ENCODE assay signal across 27 cellular contexts in the genomic region with DNA sequence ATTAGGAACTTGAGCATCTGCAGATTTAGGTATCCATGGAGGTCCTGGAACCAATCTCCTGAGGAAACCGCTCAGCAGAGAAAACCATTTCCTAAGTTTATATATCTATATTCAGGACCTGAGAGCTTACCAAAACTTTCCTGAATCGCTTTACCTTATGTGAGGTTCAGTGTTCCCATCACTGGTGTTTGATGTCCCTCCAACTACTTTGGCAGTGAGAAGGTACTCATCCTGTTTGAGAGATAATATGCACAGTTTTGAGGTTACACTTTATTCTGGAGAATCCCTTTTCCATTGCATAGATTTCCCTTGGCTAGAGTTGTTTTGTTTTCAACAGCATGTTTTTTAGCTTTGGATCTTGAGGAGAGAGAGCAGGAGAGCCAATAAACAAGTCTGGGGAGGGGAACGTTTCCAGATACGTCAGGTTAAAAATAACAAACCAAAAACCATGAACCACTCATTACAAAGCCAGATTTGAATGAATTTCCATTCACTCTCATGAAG. TPM values are rescaled to one million over a fixed set of nuclear protein-coding genes. Genes with fewer than 3 reads are reported as not detected.
A peak's percentile ranks its signal among the peaks of the same experiment; 100 is the strongest.
DNase-seq lines count a peak whose midpoint lies in the region; ATAC-seq and TF ChIP-seq lines count a peak whose summit lies in the region.
"Had no signal": no experiment of that assay in that cellular context is flagged by ENCODE, and none has a peak within 500 bp of the region (broad histone marks: within the 10 kb centered on the region; RNA-seq: fewer than 3 reads in every experiment).

No MANE protein-coding gene starts in this region.

- TF ChIP-seq POLR2A in transverse colon (IDR thresholded peaks at IDR 0.05): no peak

- no peaks in the 10 kb centered on the region for H3K27me3 Mint-ChIP-seq in activated B cell treated with CpG ODN at 0.5 μM for 24 hours
- H3K27me3 Mint-ChIP-seq: naive thymus-derived CD4-positive, alpha-beta T cell had no signal

- H3K9me3 Mint-ChIP-seq in activated B cell treated with CpG ODN at 0.5 μM for 24 hours: no peaks in the 10 kb centered on the region
- H3K9me3 Mint-ChIP-seq: immature natural killer cell; mesothelial cell of epicardium; naive thymus-derived CD4-positive, alpha-beta T cell had no signal

- H3K36me3 Mint-ChIP-seq in activated B cell treated with CpG ODN at 0.5 μM for 24 hours (ENCODE audit: low read depth): peaks cover 51% of the 10 kb centered on the region
- H3K36me3 Mint-ChIP-seq: immature natural killer cell had no signal

- BruUV-seq in mammary epithelial cell (replicated peaks; lab: Mats Ljungman, UMichigan): no TSS peak

- peak overlapping the region; percentile 76 for H2AFZ ChIP-seq in mammary epithelial cell (ENCODE audit: low read depth, low read length)

- 53 to 58% methylated on average over 4 of the region's 4 CpGs for WGBS in heart right ventricle, 2 donors
- WGBS in mammary epithelial cell (ENCODE audit: low coverage, missing lambda C conversion rate): 10% methylated on average over 4 of the region's 4 CpGs
- WGBS in urinary bladder: 39% methylated on average over 4 of the region's 4 CpGs
- WGBS in transverse colon (ENCODE audit: low coverage in 1 of 2), 2 donors: 67 to 73% methylated on average over 4 of the region's 4 CpGs

- H3K9ac ChIP-seq in mammary epithelial cell (ENCODE audit: insufficient read depth, low read length): no peak overlapping the region

- POLR2A ChIA-PET in activated B cell treated with CpG ODN at 0.5 μM for 24 hours (lab: Charles Lee): interaction anchor here (3.0 kb wide), 1 partner anchor 33 kb away, joined by 11 read pairs; a partner anchor contains a TSS

- dilution Hi-C loops in mammary epithelial cell (cut with HindIII; ENCODE audit: low sequenced_read_pairs): no loop called here

- H3K4me1 ChIP-seq in heart right ventricle: peaks cover 0 to 29% (median 16%) of the 10 kb centered on the region in 9 donors
- peaks cover 27% of the 10 kb centered on the region for H3K4me1 ChIP-seq in mammary epithelial cell (ENCODE audit: insufficient read depth, low read length)
- no peaks in the 10 kb centered on the region for H3K4me1 ChIP-seq in urinary bladder (ENCODE audit: insufficient read depth)
- peaks cover 0 to 10% (median 0%) of the 10 kb centered on the region in 4 donors for H3K4me1 ChIP-seq in transverse colon
- H3K4me1 ChIP-seq: prostate gland had no signal

- H3K4me1 Mint-ChIP-seq in activated B cell treated with CpG ODN at 0.5 μM for 24 hours: peaks cover 33% of the 10 kb centered on the region

- no peaks in the 10 kb centered on the region for H3K79me2 ChIP-seq in mammary epithelial cell (ENCODE audit: insufficient read depth, low read length)

- CTCF ChIA-PET in activated B cell treated with CpG ODN at 0.5 μM for 24 hours (lab: Charles Lee) (no interaction called here), mammary epithelial cell (lab: Charles Lee; ENCODE audit: low non-redundant PET) (interaction anchor here (0.5 kb wide), 1 partner anchor 21 kb away, joined by 10 read pairs; no protein-coding TSS in a partner anchor)

- H3K36me3 ChIP-seq in heart right ventricle: no peaks in the 10 kb centered on the region
- H3K36me3 ChIP-seq in mammary epithelial cell (ENCODE audit: insufficient read depth, low read length): no peaks in the 10 kb centered on the region
- no peaks in the 10 kb centered on the region for H3K36me3 ChIP-seq in urinary bladder (ENCODE audit: insufficient read depth)
- H3K36me3 ChIP-seq in transverse colon: no peaks in the 10 kb centered on the region
- H3K36me3 ChIP-seq: prostate gland had no signal

- H3K4me3 Mint-ChIP-seq in activated B cell treated with CpG ODN at 0.5 μM for 24 hours: no peak overlapping the region
- H3K4me3 Mint-ChIP-seq: immature natural killer cell, mesothelial cell of epicardium had no signal

- peak overlapping the region; percentile 50 for H3K27ac Mint-ChIP-seq in activated B cell treated with CpG ODN at 0.5 μM for 24 hours
- H3K27ac Mint-ChIP-seq: immature natural killer cell, mesothelial cell of epicardium had no signal

- DNase-seq in heart right ventricle: no peak
- DNase-seq in Right ventricle myocardium superior: no peak
- DNase-seq in activated B cell treated with CpG ODN at 0.5 μM for 24 hours: no peak
- no peak for DNase-seq in mammary epithelial cell
- no peak for DNase-seq in transverse colon
- DNase-seq: anterior cingulate cortex; C1 segment of cervical spinal cord; Caco-2; caudate nucleus; cortex of kidney; esophagus squamous epithelium; hypothalamus; immature natural killer cell; naive thymus-derived CD4-positive, alpha-beta T cell; NCI-H1105; NCI-H2029; NCI-H69; nucleus accumbens; SIG-M5; stimulated activated CD4-positive, alpha-beta T cell treated with anti-CD3 and anti-CD28 coated beads, Interleukin-15, amount 100 ng/mL, for 24 hours; stimulated activated naive CD4-positive, alpha-beta T cell treated with Interleukin-2 at 50 U/mL for 16 hours had no signal

- H3K27me3 ChIP-seq in heart right ventricle (no peaks in the 10 kb centered on the region), mammary epithelial cell (ENCODE audit: insufficient read depth, low read length) (no peaks in the 10 kb centered on the region), transverse colon (no peaks in the 10 kb centered on the region)
- H3K27me3 ChIP-seq: esophagus squamous epithelium, tibial nerve had no signal

- no peak overlapping the region for H3K4me2 ChIP-seq in mammary epithelial cell (ENCODE audit: insufficient read depth, low read depth, low read length)

- TF ChIP-seq EP300 in transverse colon (IDR thresholded peaks at IDR 0.05; ENCODE audit: low read depth): no peak

- H3K9me3 ChIP-seq in heart right ventricle: no peaks in the 10 kb centered on the region
- H3K9me3 ChIP-seq in mammary epithelial cell (replicated peaks; ENCODE audit: insufficient read depth, low read length): no peaks in the 10 kb centered on the region
- H3K9me3 ChIP-seq in transverse colon: no peaks in the 10 kb centered on the region
- H3K9me3 ChIP-seq: Caco-2, esophagus squamous epithelium, prostate gland, tibial nerve had no signal

- ATAC-seq in heart right ventricle: peak in 5 of 8 donors; percentile 53 to 73 (median 61)
- no peak for ATAC-seq in Right ventricle myocardium superior (ENCODE audit: poor library complexity)
- no peak for ATAC-seq in activated B cell treated with CpG ODN at 0.5 μM for 24 hours (ENCODE audit: low read depth)
- no peak for ATAC-seq in GM19397 (IDR thresholded peaks at IDR 0.05; ENCODE audit: unreplicated experiment)
- ATAC-seq: naive thymus-derived CD4-positive, alpha-beta T cell had no signal

- in situ Hi-C loops in mammary epithelial cell (cut with MboI; ENCODE audit: low sequenced_read_pairs in 2 of 2) (no loop called here), transverse colon (cut with MboI; ENCODE audit: low pct_ligation_motif_present in 1 of 4, low pct_unique_long_range_greater_than_20kb in 1 of 4, low sequenced_read_pairs in 3 of 4) (no loop called here)

- intact Hi-C loops in heart right ventricle (cut with DNase I) (no loop called here), Right ventricle myocardium superior (cut with DNase I) (no loop called here), activated B cell treated with CpG ODN at 0.5 μM for 24 hours (cut with micrococcal nuclease) (no loop called here), mammary epithelial cell (cut with micrococcal nuclease) (no loop called here), transverse colon (cut with DNase I; ENCODE audit: low total_unique reads) (no loop called here)

- H3K27ac ChIP-seq in heart right ventricle (peak overlapping the region in 5 of 10 donors; percentile 2 to 90 (median 56)), mammary epithelial cell (ENCODE audit: insufficient read depth, low read depth, low read length) (no peak overlapping the region), urinary bladder (ENCODE audit: low read depth) (peak overlapping the region; percentile 23), transverse colon (peak overlapping the region in 1 of 4 donors; percentile 8)
- H3K27ac ChIP-seq: prostate gland, VCaP had no signal

- no peaks in the 10 kb centered on the region for H4K20me1 ChIP-seq in mammary epithelial cell (ENCODE audit: insufficient read depth, low read length)

- no peak overlapping the region for H3K4me3 ChIP-seq in heart right ventricle
- no peak overlapping the region for H3K4me3 ChIP-seq in mammary epithelial cell (replicated peaks in 1 of 3; ENCODE audit: insufficient read depth in 1 of 3, low read depth in 2 of 3, low read length in 3 of 3)
- H3K4me3 ChIP-seq in urinary bladder (ENCODE audit: low read depth, low read length): no peak overlapping the region
- no peak overlapping the region for H3K4me3 ChIP-seq in transverse colon
- H3K4me3 ChIP-seq: esophagus squamous epithelium, prostate gland, tibial nerve had no signal

- no peak for TF ChIP-seq CTCF in heart right ventricle (IDR thresholded peaks at IDR 0.05)
- TF ChIP-seq CTCF in activated B cell treated with CpG ODN at 0.5 μM for 24 hours (IDR thresholded peaks at IDR 0.05): no peak
- no peak for TF ChIP-seq CTCF in mammary epithelial cell (conservative IDR thresholded peaks at IDR 0.05 in 1 of 2, IDR thresholded peaks at IDR 0.05 in 1 of 2; ENCODE audit: extremely low read depth in 1 of 2, insufficient read depth in 1 of 2, low read depth in 1 of 2, low read length in 2 of 2)
- TF ChIP-seq CTCF in transverse colon (IDR thresholded peaks at IDR 0.05): no peak

RNA-seq across cellular contexts. Expression of a gene that starts 33.5 kb away (rescaled TPM):
- total RNA-seq in heart right ventricle: 1 to 10 TPM in 6 of 10 donors, under 1 TPM in 4; 0.82 to 3.3 (median 1.5) TPM
- 1 to 10 TPM in 1 of 2 donors, under 1 TPM in 1; 0.44 to 1.3 TPM for polyA plus RNA-seq in heart right ventricle
- 0.91 TPM for total RNA-seq in Right ventricle myocardium superior
- total RNA-seq in activated B cell treated with CpG ODN at 0.5 μM for 24 hours: 19.0 and 19.4 TPM in 2 replicates
- 10 to 100 TPM; 13.0 to 23.7 TPM for total RNA-seq in mammary epithelial cell
- 4.2 TPM for polyA plus RNA-seq in mammary epithelial cell
- polyA minus RNA-seq in mammary epithelial cell: not detected
- 23.0 TPM for total RNA-seq in urinary bladder
- 36.2 TPM for polyA plus RNA-seq in urinary bladder
- total RNA-seq in transverse colon: 1 to 10 TPM in 3 of 4 donors, not detected in 1; 1.1 to 4.1 (median 3.6) TPM

Comparison
In these comparisons a context has a peak if more than half of its experiments do, and no peak if none do; other contexts are left out.
1. ATAC-seq: peak in heart right ventricle (5 of 8); none in Right ventricle myocardium superior (single experiment), activated B cell treated with CpG ODN at 0.5 μM for 24 hours (single experiment) and GM19397 (single experiment).